In genomic region chr3:111717601-111718000, GRCh38 we compare ENCODE assay signal across 8 cellular contexts. TPM values are rescaled to one million over a fixed set of nuclear protein-coding genes. Genes with fewer than 3 reads are reported as not detected.
DNase-seq lines count a peak whose midpoint lies in the region; ATAC-seq and TF ChIP-seq lines count a peak whose summit lies in the region.

No MANE protein-coding gene starts in this region.

- H3K27me3 Mint-ChIP-seq in activated CD8-positive, alpha-beta T cell treated with anti-CD3 and anti-CD28 coated beads for 36 hours: no peaks in the 10 kb centered on the region
- no peaks in the 10 kb centered on the region for H3K27me3 Mint-ChIP-seq in effector memory CD8-positive, alpha-beta T cell
- no peaks in the 10 kb centered on the region for H3K27me3 Mint-ChIP-seq in mesothelial cell of epicardium (ENCODE audit: low read depth)

- H3K4me3 Mint-ChIP-seq in activated CD8-positive, alpha-beta T cell treated with anti-CD3 and anti-CD28 coated beads for 36 hours: no peak overlapping the region
- H3K4me3 Mint-ChIP-seq in effector memory CD8-positive, alpha-beta T cell: no peak overlapping the region
- H3K4me3 Mint-ChIP-seq in mesothelial cell of epicardium: no peak overlapping the region

- DNase-seq in D341Med (ENCODE audit: low spot score): peak; percentile 72
- DNase-seq in HK-2 (ENCODE audit: unreplicated experiment): peak; percentile 77
- peak; percentile 95 for DNase-seq in NCI-H82 (lab: John Stamatoyannopoulos, UW)
- DNase-seq in activated CD8-positive, alpha-beta T cell treated with anti-CD3 and anti-CD28 coated beads for 36 hours: peak; percentile 84
- DNase-seq in effector memory CD8-positive, alpha-beta T cell: peak; percentile 55 to 62 (median 57)
- DNase-seq in mesothelial cell of epicardium (ENCODE audit: low spot score in 2 of 2, unreplicated experiment in 2 of 2): peak in 1 of 2 experiments; percentile 62
- DNase-seq in stimulated activated CD8-positive, alpha-beta memory T cell treated with anti-CD3 and anti-CD28 coated beads, Interleukin-4, amount 100 ng/mL, for 4 hours (ENCODE audit: low read depth in 2 of 2, low spot score in 1 of 2): peak; percentile 39 to 50

- TF ChIP-seq CTCF in activated CD8-positive, alpha-beta T cell treated with anti-CD3 and anti-CD28 coated beads for 36 hours (IDR thresholded peaks at IDR 0.05): peak; percentile 85
- peak; percentile 90 for TF ChIP-seq CTCF in mesothelial cell of epicardium (IDR thresholded peaks at IDR 0.05; ENCODE audit: unreplicated experiment)

- H3K4me1 Mint-ChIP-seq in activated CD8-positive, alpha-beta T cell treated with anti-CD3 and anti-CD28 coated beads for 36 hours (ENCODE audit: low read depth): no peaks in the 10 kb centered on the region
- H3K4me1 Mint-ChIP-seq in effector memory CD8-positive, alpha-beta T cell (ENCODE audit: low read depth in 2 of 2): peaks cover 3 to 5% of the 10 kb centered on the region in 2 donors
- H3K4me1 Mint-ChIP-seq in mesothelial cell of epicardium: peaks cover 4% of the 10 kb centered on the region

- peak; percentile 88 for ATAC-seq in GM21360 (IDR thresholded peaks at IDR 0.05; ENCODE audit: unreplicated experiment)
- peak; percentile 94 for ATAC-seq in activated CD8-positive, alpha-beta T cell treated with anti-CD3 and anti-CD28 coated beads for 36 hours
- peak; percentile 96 for ATAC-seq in effector memory CD8-positive, alpha-beta T cell (replicated peaks)

- POLR2A ChIA-PET in activated CD8-positive, alpha-beta T cell treated with anti-CD3 and anti-CD28 coated beads for 36 hours (lab: Charles Lee): interaction anchor here (0.6 to 1.3 kb wide), 4 partner anchors 32 to 295 kb away, joined by 3 read pairs; no protein-coding TSS in a partner anchor

- CTCF ChIA-PET in activated CD8-positive, alpha-beta T cell treated with anti-CD3 and anti-CD28 coated beads for 36 hours (lab: Charles Lee): interaction anchor here (0.6 to 14.3 kb wide), 49 partner anchors 8 to 327 kb away, joined by 3 to 318 read pairs (median 4); partner anchors contain the start of genes ABHD10 and PHLDB2

- H3K36me3 Mint-ChIP-seq in activated CD8-positive, alpha-beta T cell treated with anti-CD3 and anti-CD28 coated beads for 36 hours (ENCODE audit: low read depth): peaks cover 11% of the 10 kb centered on the region
- H3K36me3 Mint-ChIP-seq in effector memory CD8-positive, alpha-beta T cell (ENCODE audit: insufficient read depth): peaks cover 51% of the 10 kb centered on the region
- H3K36me3 Mint-ChIP-seq in mesothelial cell of epicardium: peaks cover 9% of the 10 kb centered on the region

- H3K27ac Mint-ChIP-seq in activated CD8-positive, alpha-beta T cell treated with anti-CD3 and anti-CD28 coated beads for 36 hours: no peak overlapping the region
- H3K27ac Mint-ChIP-seq in effector memory CD8-positive, alpha-beta T cell: peak overlapping the region; percentile 52 to 70
- H3K27ac Mint-ChIP-seq in mesothelial cell of epicardium: no peak overlapping the region

- H3K9me3 Mint-ChIP-seq in activated CD8-positive, alpha-beta T cell treated with anti-CD3 and anti-CD28 coated beads for 36 hours: no peaks in the 10 kb centered on the region
- H3K9me3 Mint-ChIP-seq in effector memory CD8-positive, alpha-beta T cell: no peaks in the 10 kb centered on the region
- H3K9me3 Mint-ChIP-seq in mesothelial cell of epicardium: no peaks in the 10 kb centered on the region

- intact Hi-C loops in activated CD8-positive, alpha-beta T cell treated with anti-CD3 and anti-CD28 coated beads for 36 hours (cut with micrococcal nuclease): loop anchor here (1.0 to 10.0 kb wide), 4 partner anchors 50 to 325 kb away; no protein-coding TSS in a partner anchor

RNA-seq across cellular contexts. Expression of gene PLCXD2, which starts 43.1 kb away (rescaled TPM):
- 10 to 100 TPM; 10.8 to 11.4 TPM for total RNA-seq in activated CD8-positive, alpha-beta T cell treated with anti-CD3 and anti-CD28 coated beads for 36 hours
- total RNA-seq in mesothelial cell of epicardium: 3.9 to 4.7 TPM (median 4.0 TPM) in 3 replicates

Comparison
In these comparisons a context has a peak if more than half of its experiments do, and no peak if none do; other contexts are left out.
1. H3K27ac Mint-ChIP-seq: peak in effector memory CD8-positive, alpha-beta T cell (2 of 2); none in activated CD8-positive, alpha-beta T cell treated with anti-CD3 and anti-CD28 coated beads for 36 hours (single experiment) and mesothelial cell of epicardium (single experiment).
2. Peak in every context shown above with its lines, with median percentiles within 50 percentile points of each other: ATAC-seq.